22 cellular contexts compared by ENCODE assay signal in genomic region chr16:78096386-78096785, GRCh38. TPM values are rescaled to one million over a fixed set of nuclear protein-coding genes. Genes with fewer than 3 reads are reported as not detected.
DNase-seq lines count a peak whose midpoint lies in the region; ATAC-seq and TF ChIP-seq lines count a peak whose summit lies in the region.
"Had no signal": no experiment of that assay in that cellular context is flagged by ENCODE, and none has a peak within 500 bp of the region (broad histone marks: within the 10 kb centered on the region; RNA-seq: fewer than 3 reads in every experiment).

No MANE protein-coding gene starts in this region.

- H3K36me3 ChIP-seq in A673 (ENCODE audit: insufficient read depth, low read length, poor library complexity, severe bottlenecking) = no peaks in the 10 kb centered on the region
- H3K36me3 ChIP-seq: SJCRH30 had no signal

- peak overlapping the region; percentile 85 for H3K27ac ChIP-seq in A673 (ENCODE audit: low read depth, low read length, poor library complexity, severe bottlenecking)
- H3K27ac ChIP-seq in RWPE1 = no peak overlapping the region
- H3K27ac ChIP-seq: SJCRH30 had no signal

- TF ChIP-seq CTCF in A673 (conservative IDR thresholded peaks at IDR 0.05; ENCODE audit: low read depth, low read length) (no peak), RWPE1 (conservative IDR thresholded peaks at IDR 0.05; ENCODE audit: low read depth) (no peak), fibroblast of mammary gland (conservative IDR thresholded peaks at IDR 0.05; ENCODE audit: control insufficient read depth, insufficient read depth, low read depth, low read length) (no peak)

- H3K4me3 ChIP-seq in A673 (ENCODE audit: low read depth, low read length, poor library complexity, severe bottlenecking) (no peak overlapping the region), fibroblast of mammary gland (ENCODE audit: control insufficient read depth, low read depth, low read length) (no peak overlapping the region)
- H3K4me3 ChIP-seq: GM12878, SJCRH30 had no signal

- DNase-seq in A673 (ENCODE audit: low spot score) = no peak
- peak; percentile 34 for DNase-seq in HPDE6-E6E7 (ENCODE audit: extremely low spot score)
- DNase-seq in RWPE1 (ENCODE audit: low spot score) = peak; percentile 18
- DNase-seq in fibroblast of mammary gland (ENCODE audit: low read depth) = peak; percentile 33
- no peak for DNase-seq in NCI-H748 treated with DMSO at 0.1 percent for 48 hours (lab: John Stamatoyannopoulos, UW)
- no peak for DNase-seq in NCI-H526 treated with DMSO at 0.1 percent for 48 hours (lab: John Stamatoyannopoulos, UW)
- DNase-seq: Caco-2; CD4-positive, alpha-beta T cell; DMS153; GF-D8; GOT3; Kasumi-1; NCI-H1092 treated with DMSO at 0.1 percent for 48 hours; NCI-H146; NCI-H2081; NCI-H2171 treated with DMSO at 0.1 percent for 48 hours; OCI-M1; SJCRH30; SW 1271 had no signal

- H3K27me3 ChIP-seq in A673 (replicated peaks; ENCODE audit: insufficient read depth, low read depth, low read length, poor library complexity) = no peaks in the 10 kb centered on the region
- H3K27me3 ChIP-seq: SJCRH30 had no signal

- intact Hi-C loops in A673 (cut with micrococcal nuclease; ENCODE audit: unreplicated experiment) = loop anchor here (5.0 to 10.0 kb wide), 3 partner anchors 89 to 859 kb away; no protein-coding TSS in a partner anchor

- peaks cover 4% of the 10 kb centered on the region for H3K9me3 ChIP-seq in A673 (ENCODE audit: low read depth, low read length, poor library complexity, severe bottlenecking)
- H3K9me3 ChIP-seq: SJCRH30 had no signal

- POLR2A ChIA-PET in A673 (lab: Charles Lee; ENCODE audit: low non-redundant PET) (no interaction called here), RWPE1 (lab: Yijun Ruan, JAX; ENCODE audit: low non-redundant PET) (no interaction called here)

- CTCF ChIA-PET in A673 (lab: Charles Lee) (no interaction called here), RWPE1 (lab: Yijun Ruan, JAX) (no interaction called here)

- no peak for ATAC-seq in esophagus mucosa
- ATAC-seq in activated CD4-positive, CD25-positive, alpha-beta regulatory T cell treated with anti-CD3 and anti-CD28 coated beads, Interleukin-2, amount 50 U/mL, for 24 hours = no peak
- ATAC-seq: GM12878 had no signal

- no TSS peak for BruUV-seq in A673 (replicated peaks; lab: Mats Ljungman, UMichigan)

- H3K4me1 ChIP-seq in A673 (ENCODE audit: insufficient read depth, low read length, poor library complexity, severe bottlenecking) = peaks cover 15% of the 10 kb centered on the region
- H3K4me1 ChIP-seq: Caco-2, SJCRH30 had no signal

RNA-seq across cellular contexts. Expression of gene WWOX, which starts 3.1 kb away (rescaled TPM):
- total RNA-seq in A673 (2021) = 79.9 and 82.6 TPM in 2 replicates
- 11.2 TPM for total RNA-seq in esophagus mucosa

Comparison
In these comparisons a context has a peak if more than half of its experiments do, and no peak if none do; other contexts are left out.
1. DNase-seq: peak in HPDE6-E6E7 (single experiment), RWPE1 (single experiment) and fibroblast of mammary gland (single experiment); none in A673 (single experiment), NCI-H748 treated with DMSO at 0.1 percent for 48 hours (single experiment) and NCI-H526 treated with DMSO at 0.1 percent for 48 hours (single experiment).